ENCODE assay signal across 8 cellular contexts in the genomic region with DNA sequence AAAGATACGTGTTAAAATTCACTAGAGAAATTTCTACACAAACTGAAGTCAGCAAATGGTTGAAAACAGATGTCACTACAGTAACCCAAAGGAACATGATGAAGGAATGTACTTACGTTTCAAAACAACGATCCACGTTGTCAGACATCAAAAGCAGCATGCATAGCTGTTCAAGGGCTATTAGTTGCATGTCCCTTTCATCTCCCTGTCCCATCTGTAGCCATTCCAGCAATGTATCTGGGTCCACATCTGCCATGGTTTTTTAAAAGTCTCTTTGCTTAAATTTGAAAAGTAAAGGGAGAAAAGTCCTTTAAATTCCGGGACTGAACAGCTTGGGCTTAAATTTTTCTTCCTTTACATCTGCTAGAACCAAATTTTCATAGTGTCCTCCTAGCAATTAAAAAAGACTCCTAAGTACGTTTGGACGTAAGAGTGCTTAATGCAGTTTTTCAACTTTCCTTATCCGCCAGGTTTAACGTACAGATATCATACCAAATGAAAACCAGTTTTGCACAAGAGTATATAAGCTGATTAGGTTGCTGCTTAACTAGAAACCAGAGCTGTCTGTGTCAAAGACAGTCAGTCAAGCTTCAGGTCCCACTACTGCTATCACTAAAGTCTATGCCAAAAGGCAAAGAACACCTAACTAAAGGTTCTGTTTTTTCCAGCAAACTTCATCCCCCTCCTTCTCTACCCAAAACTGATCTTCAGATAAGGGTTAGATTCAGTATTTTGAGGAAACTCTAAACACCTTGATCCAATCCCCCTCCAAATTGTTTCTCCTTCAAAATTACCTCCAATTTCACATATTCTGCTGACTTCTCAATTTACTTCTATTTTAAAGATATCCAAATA. TPM values are rescaled to one million over a fixed set of nuclear protein-coding genes. Genes with fewer than 3 reads are reported as not detected.
A peak's percentile ranks its signal among the peaks of the same experiment; 100 is the strongest.
DNase-seq lines count a peak whose midpoint lies in the region; ATAC-seq, FAIRE-seq and TF ChIP-seq lines count a peak whose summit lies in the region.

No MANE protein-coding gene starts in this region.

- TF ChIP-seq CTCF in fibroblast of lung (conservative IDR thresholded peaks at IDR 0.05 in 1 of 2, IDR thresholded peaks at IDR 0.05 in 1 of 2; ENCODE audit: low read depth in 1 of 2, low read length in 2 of 2), result no peak
- TF ChIP-seq CTCF in pancreas (IDR thresholded peaks at IDR 0.05), result no peak

- H3K4me1 Mint-ChIP-seq in CD4-positive, alpha-beta memory T cell, result peaks cover 48 to 85% (median 61%) of the 10 kb centered on the region in 4 donors
- peaks cover 47% of the 10 kb centered on the region for H3K4me1 Mint-ChIP-seq in T-helper 2 cell treated with Interferon-gamma antibody and Interleukin-4, amounts not matched to agents 5 μg/mL and 100 μg/mL, for 36 hours (ENCODE audit: low read depth)

- peak overlapping the region; percentile 78 to 95 (median 88) for H3K4me3 Mint-ChIP-seq in CD4-positive, alpha-beta memory T cell
- H3K4me3 Mint-ChIP-seq in T-helper 2 cell treated with Interferon-gamma antibody and Interleukin-4, amounts not matched to agents 5 μg/mL and 100 μg/mL, for 36 hours, result peak overlapping the region; percentile 90

- no peaks in the 10 kb centered on the region for H3K9me3 ChIP-seq in CD4-positive, alpha-beta memory T cell (ENCODE audit: control insufficient read depth in 1 of 2, low read length in 2 of 2)
- no peaks in the 10 kb centered on the region for H3K9me3 ChIP-seq in fibroblast of lung (ENCODE audit: control insufficient read depth, insufficient read depth, low read depth, low read length)
- no peaks in the 10 kb centered on the region for H3K9me3 ChIP-seq in pancreas

- H3K27ac ChIP-seq in CD4-positive, alpha-beta memory T cell (ENCODE audit: low read depth, low read length), result peak overlapping the region; percentile 97
- H3K27ac ChIP-seq in fibroblast of lung (ENCODE audit: insufficient read depth, low read length), result peak overlapping the region; percentile 94
- H3K27ac ChIP-seq in pancreas, result peak overlapping the region in 2 of 4 donors; percentile 99

- H3K9me3 Mint-ChIP-seq in CD4-positive, alpha-beta memory T cell, result peaks cover 0 to 5% (median 0%) of the 10 kb centered on the region in 8 donors
- H3K9me3 Mint-ChIP-seq in T-helper 2 cell treated with Interferon-gamma antibody and Interleukin-4, amounts not matched to agents 5 μg/mL and 100 μg/mL, for 36 hours, result no peaks in the 10 kb centered on the region

- H2AFZ ChIP-seq in fibroblast of lung (ENCODE audit: low read length), result no peak overlapping the region

- H3K79me2 ChIP-seq in fibroblast of lung (ENCODE audit: control insufficient read depth, insufficient read depth, low read length), result peaks cover 60% of the 10 kb centered on the region

- WGBS in pancreas, 2 donors, result 4% methylated on average over 9 of the region's 9 CpGs

- H4K20me1 ChIP-seq in fibroblast of lung (ENCODE audit: control insufficient read depth, extremely low read depth, insufficient read depth, low read length), result no peaks in the 10 kb centered on the region

- peak overlapping the region; percentile 82 to 99 (median 93) for H3K27ac Mint-ChIP-seq in CD4-positive, alpha-beta memory T cell
- H3K27ac Mint-ChIP-seq in T-helper 2 cell treated with Interferon-gamma antibody and Interleukin-4, amounts not matched to agents 5 μg/mL and 100 μg/mL, for 36 hours, result peak overlapping the region; percentile 86

- H3K9ac ChIP-seq in fibroblast of lung (ENCODE audit: insufficient read depth, low read length), result peak overlapping the region; percentile 98

- CTCF ChIA-PET in CD4-positive, alpha-beta memory T cell (lab: Charles Lee; ENCODE audit: partially characterized antibody), result interaction anchor here (0.6 to 4.7 kb wide), 6 partner anchors 12 to 81 kb away, joined by 3 to 28 read pairs (median 4); no protein-coding TSS in a partner anchor

- peak in 3 of 5 donors; percentile 8 to 11 (median 10) for DNase-seq in CD4-positive, alpha-beta memory T cell
- DNase-seq in HS-5 (ENCODE audit: low read depth), result peak; percentile 60
- no peak for DNase-seq in T-helper 2 cell treated with Interferon-gamma antibody and Interleukin-4, amounts not matched to agents 5 μg/mL and 100 μg/mL, for 36 hours (ENCODE audit: low spot score)
- DNase-seq in fibroblast of lung (ENCODE audit: low read depth in 2 of 2), result peak; percentile 75 to 83
- DNase-seq in pancreas, result no peak
- no peak for DNase-seq in NCI-H2196 (lab: John Stamatoyannopoulos, UW; ENCODE audit: unreplicated experiment)
- DNase-seq in COLO829 (ENCODE audit: low spot score), result no peak
- DNase-seq in posterior cingulate gyrus, result no peak

- peak overlapping the region; percentile 92 for H3K4me2 ChIP-seq in fibroblast of lung (ENCODE audit: extremely low read depth, insufficient read depth, low read length)

- FAIRE-seq in pancreas (lab: Jason Lieb, UNC), result no peak

- peaks cover 4% of the 10 kb centered on the region for H3K36me3 ChIP-seq in CD4-positive, alpha-beta memory T cell (ENCODE audit: insufficient read depth, low read length)
- H3K36me3 ChIP-seq in fibroblast of lung (ENCODE audit: control insufficient read depth, insufficient read depth, low read length), result peaks cover 1% of the 10 kb centered on the region
- peaks cover 0 to 7% (median 0%) of the 10 kb centered on the region in 3 donors for H3K36me3 ChIP-seq in pancreas

- POLR2A ChIA-PET in CD4-positive, alpha-beta memory T cell (lab: Charles Lee; ENCODE audit: partially characterized antibody), result interaction anchor here (0.5 to 5.6 kb wide), 17 partner anchors 9 to 584 kb away, joined by 3 to 152 read pairs (median 5); a partner anchor contains a TSS

- no peaks in the 10 kb centered on the region for H3K27me3 Mint-ChIP-seq in CD4-positive, alpha-beta memory T cell
- no peaks in the 10 kb centered on the region for H3K27me3 Mint-ChIP-seq in T-helper 2 cell treated with Interferon-gamma antibody and Interleukin-4, amounts not matched to agents 5 μg/mL and 100 μg/mL, for 36 hours (ENCODE audit: low read depth)

- peak overlapping the region; percentile 19 to 79 for H3K4me3 ChIP-seq in CD4-positive, alpha-beta memory T cell (ENCODE audit: low read length in 2 of 2)
- H3K4me3 ChIP-seq in fibroblast of lung (replicated peaks in 1 of 4; ENCODE audit: control extremely low read depth in 1 of 4, insufficient read depth in 1 of 4, low read depth in 3 of 4, low read length in 4 of 4) (peak overlapping the region; percentile 56 to 91 (median 88)), pancreas (peak overlapping the region; percentile 69 to 95 (median 81))

- H3K36me3 Mint-ChIP-seq in CD4-positive, alpha-beta memory T cell, result peaks cover 25 to 45% of the 10 kb centered on the region in 2 donors
- peaks cover 39% of the 10 kb centered on the region for H3K36me3 Mint-ChIP-seq in T-helper 2 cell treated with Interferon-gamma antibody and Interleukin-4, amounts not matched to agents 5 μg/mL and 100 μg/mL, for 36 hours (ENCODE audit: low read depth)

- no peak for ATAC-seq in pancreas

- intact Hi-C loops in CD4-positive, alpha-beta memory T cell (cut with micrococcal nuclease), result loop anchor here (2.0 to 5.0 kb wide), 7 partner anchors 66 to 871 kb away; a partner anchor contains a TSS
- intact Hi-C loops in pancreas (cut with DNase I) (loop anchor here in 1 of 3 donors (10.0 kb wide), 1 partner anchor 119 kb away; no protein-coding TSS in a partner anchor), posterior cingulate gyrus (cut with DNase I) (loop anchor here (5.0 kb wide), 2 partner anchors 151 to 179 kb away; a partner anchor contains a TSS)

- H3K27me3 ChIP-seq in CD4-positive, alpha-beta memory T cell (ENCODE audit: insufficient read depth, low read length), result no peaks in the 10 kb centered on the region
- H3K27me3 ChIP-seq in fibroblast of lung (ENCODE audit: control insufficient read depth, insufficient read depth, low read length), result no peaks in the 10 kb centered on the region
- H3K27me3 ChIP-seq in pancreas, result no peaks in the 10 kb centered on the region

- H3K4me1 ChIP-seq in CD4-positive, alpha-beta memory T cell (ENCODE audit: insufficient read depth, low read length), result peaks cover 57% of the 10 kb centered on the region
- H3K4me1 ChIP-seq in fibroblast of lung (ENCODE audit: control insufficient read depth, extremely low read depth, insufficient read depth, low read length) (peaks cover 6% of the 10 kb centered on the region), pancreas (peaks cover 4 to 22% (median 9%) of the 10 kb centered on the region in 3 donors)

RNA-seq across cellular contexts. Expression of a gene that starts 1.7 kb away (rescaled TPM):
- 100 to 1,000 TPM; 157 to 170 TPM for total RNA-seq in CD4-positive, alpha-beta memory T cell
- 10 to 100 TPM; 15.6 to 36.3 TPM for polyA plus RNA-seq in CD4-positive, alpha-beta memory T cell
- total RNA-seq in fibroblast of lung (405 and 534 TPM in 2 replicates), pancreas (10 to 100 TPM; 67.3 to 84.4 (median 70.0) TPM)
- polyA plus RNA-seq in fibroblast of lung (132 and 135 TPM in 2 replicates), pancreas (10 to 100 TPM; 28.7 to 44.5 TPM)
- 81.1 and 85.9 TPM in 2 replicates for polyA plus RNA-seq in fibroblast of lung (2012)
- polyA minus RNA-seq in fibroblast of lung (ENCODE audit: low replicate concordance), result 172 and 257 TPM in 2 replicates

Comparison
In these comparisons a context has a peak if more than half of its experiments do, and no peak if none do; other contexts are left out.
1. DNase-seq: peak in CD4-positive, alpha-beta memory T cell (3 of 5), HS-5 (single experiment) and fibroblast of lung (2 of 2); none in T-helper 2 cell treated with Interferon-gamma antibody and Interleukin-4, amounts not matched to agents 5 μg/mL and 100 μg/mL, for 36 hours (single experiment), pancreas (0 of 6), NCI-H2196 (single experiment), COLO829 (single experiment) and posterior cingulate gyrus (0 of 10).
2. Peak in every context shown above with its lines, with median percentiles within 50 percentile points of each other: H3K4me3 ChIP-seq.